In genomic region chr1:189880135-189880534, GRCh38 we compare ENCODE assay signal across 1 cellular context.
TF ChIP-seq lines count a peak whose summit lies in the region.

No MANE protein-coding gene starts in this region.

TF ChIP-seq in A549, 52 proteins besides CTCF, POLR2A, EP300 and RAD21 (continued from another document):
- no peak for TF ChIP-seq FOSL2 (IDR thresholded peaks at IDR 0.05)
- no peak for TF ChIP-seq FOSL2 (CRISPR knock-in tag; IDR thresholded peaks at IDR 0.05)
- no peak for TF ChIP-seq MYC (IDR thresholded peaks at IDR 0.05; ENCODE audit: borderline replicate concordance, low read length)
- TF ChIP-seq EHF (CRISPR knock-in tag; IDR thresholded peaks at IDR 0.05), result no peak
